In the genomic region with DNA sequence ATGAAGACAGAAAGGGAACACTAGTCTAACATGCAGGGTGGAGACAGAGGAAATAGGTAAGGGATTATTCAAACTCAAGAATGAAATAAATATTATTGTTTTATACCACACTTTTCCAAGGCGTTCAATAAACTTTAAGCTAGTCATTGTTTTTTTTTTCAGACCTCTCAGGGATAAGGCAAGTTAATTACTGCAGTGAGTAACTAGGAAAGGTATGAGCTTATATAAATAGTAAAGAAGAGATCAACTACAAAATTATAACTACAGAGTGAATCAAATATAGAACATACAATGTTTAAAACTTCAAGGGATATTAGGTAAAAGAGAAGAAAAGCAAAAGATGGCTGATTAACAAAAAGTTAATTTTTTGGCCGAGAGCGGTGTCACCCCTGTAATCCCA, we compare ENCODE assay signal across 1 cellular context.
TF ChIP-seq lines count a peak whose summit lies in the region.

No MANE protein-coding gene starts in this region.

TF ChIP-seq in IMR-90, 13 proteins besides CTCF, POLR2A, EP300 and RAD21:
- TF ChIP-seq MXI1 (IDR thresholded peaks at IDR 0.05; ENCODE audit: borderline replicate concordance, low read depth, low read length) (no peak), MAZ (IDR thresholded peaks at IDR 0.05; ENCODE audit: borderline replicate concordance, low read depth, low read length) (no peak), CEBPB (IDR thresholded peaks at IDR 0.05; ENCODE audit: low read depth, low read length) (no peak), CHD1 (IDR thresholded peaks at IDR 0.05; ENCODE audit: low read depth, low read length) (no peak), NFE2L2 (IDR thresholded peaks at IDR 0.05; ENCODE audit: low read depth, low read length) (no peak), FOS (IDR thresholded peaks at IDR 0.05; ENCODE audit: low read depth, low read length) (no peak), RFX5 (IDR thresholded peaks at IDR 0.05; ENCODE audit: low read depth, low read length) (no peak), SMC3 (IDR thresholded peaks at IDR 0.05; ENCODE audit: low read depth, low read length) (no peak), MAFK (IDR thresholded peaks at IDR 0.05; ENCODE audit: low read depth, low read length) (no peak), RCOR1 (IDR thresholded peaks at IDR 0.05; ENCODE audit: insufficient replicate concordance, low read length) (no peak), BHLHE40 (IDR thresholded peaks at IDR 0.05; ENCODE audit: low read depth, low read length) (no peak)
- TF ChIP-seq, protein P1, sequence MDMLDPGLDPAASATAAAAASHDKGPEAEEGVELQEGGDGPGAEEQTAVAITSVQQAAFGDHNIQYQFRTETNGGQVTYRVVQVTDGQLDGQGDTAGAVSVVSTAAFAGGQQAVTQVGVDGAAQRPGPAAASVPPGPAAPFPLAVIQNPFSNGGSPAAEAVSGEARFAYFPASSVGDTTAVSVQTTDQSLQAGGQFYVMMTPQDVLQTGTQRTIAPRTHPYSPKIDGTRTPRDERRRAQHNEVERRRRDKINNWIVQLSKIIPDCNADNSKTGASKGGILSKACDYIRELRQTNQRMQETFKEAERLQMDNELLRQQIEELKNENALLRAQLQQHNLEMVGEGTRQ (IDR thresholded peaks at IDR 0.05; ENCODE audit: low read depth, low read length) = no peak
- TF ChIP-seq, protein P2, sequence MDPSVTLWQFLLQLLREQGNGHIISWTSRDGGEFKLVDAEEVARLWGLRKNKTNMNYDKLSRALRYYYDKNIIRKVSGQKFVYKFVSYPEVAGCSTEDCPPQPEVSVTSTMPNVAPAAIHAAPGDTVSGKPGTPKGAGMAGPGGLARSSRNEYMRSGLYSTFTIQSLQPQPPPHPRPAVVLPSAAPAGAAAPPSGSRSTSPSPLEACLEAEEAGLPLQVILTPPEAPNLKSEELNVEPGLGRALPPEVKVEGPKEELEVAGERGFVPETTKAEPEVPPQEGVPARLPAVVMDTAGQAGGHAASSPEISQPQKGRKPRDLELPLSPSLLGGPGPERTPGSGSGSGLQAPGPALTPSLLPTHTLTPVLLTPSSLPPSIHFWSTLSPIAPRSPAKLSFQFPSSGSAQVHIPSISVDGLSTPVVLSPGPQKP (IDR thresholded peaks at IDR 0.05; ENCODE audit: borderline replicate concordance, low read depth, low read length) = no peak
